Comparison of ENCODE assay signal across 21 cellular contexts in the genomic region with DNA sequence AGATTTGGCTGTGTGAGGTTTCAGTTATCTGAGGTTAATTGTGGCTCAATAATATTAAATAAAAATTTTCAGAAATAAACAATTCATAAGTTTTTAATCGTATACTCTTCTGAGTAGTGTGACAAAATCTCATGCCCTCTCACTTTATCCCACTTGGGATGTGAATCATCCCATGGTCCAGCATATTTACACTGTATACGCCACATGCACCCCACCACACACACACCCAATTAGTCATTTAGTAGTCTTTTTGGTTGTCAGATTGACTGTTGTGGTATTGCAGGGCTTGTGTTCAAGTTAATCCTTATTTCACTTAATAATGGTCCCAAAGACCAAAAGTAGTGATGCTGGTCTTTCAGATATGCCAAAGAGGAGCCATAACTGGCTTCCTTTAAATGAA.
DNase-seq lines count a peak whose midpoint lies in the region; ATAC-seq and TF ChIP-seq lines count a peak whose summit lies in the region.
"Had no signal": no experiment of that assay in that cellular context is flagged by ENCODE, and none has a peak within 500 bp of the region (broad histone marks: within the 10 kb centered on the region; RNA-seq: fewer than 3 reads in every experiment).

No MANE protein-coding gene starts in this region.

- H3K9me3 Mint-ChIP-seq in stimulated activated naive B cell treated with anti-CD40 and anti-IgM and Interleukin-4, amounts not matched to agents 10 μg/mL and 1 μg/mL and 100 μg/mL, for 72 hours = peaks cover 0 to 4% of the 10 kb centered on the region in 2 donors

- H3K27ac ChIP-seq in upper lobe of left lung = no peak overlapping the region

- no peak overlapping the region for H3K4me3 ChIP-seq in epithelial cell of esophagus (ENCODE audit: low read length)
- H3K4me3 ChIP-seq in upper lobe of left lung = no peak overlapping the region
- H3K4me3 ChIP-seq: GM12878, HAP-1 had no signal

- no peaks in the 10 kb centered on the region for H3K27me3 ChIP-seq in upper lobe of left lung

- TF ChIP-seq POLR2A in upper lobe of left lung (IDR thresholded peaks at IDR 0.05) = no peak

- H3K27me3 Mint-ChIP-seq in stimulated activated naive B cell treated with anti-CD40 and anti-IgM and Interleukin-4, amounts not matched to agents 10 μg/mL and 1 μg/mL and 100 μg/mL, for 72 hours = no peaks in the 10 kb centered on the region
- H3K27me3 Mint-ChIP-seq: CD4-positive, alpha-beta T cell; IgD-negative memory B cell had no signal

- no peaks in the 10 kb centered on the region for H3K4me1 Mint-ChIP-seq in stimulated activated naive B cell treated with anti-CD40 and anti-IgM and Interleukin-4, amounts not matched to agents 10 μg/mL and 1 μg/mL and 100 μg/mL, for 72 hours

- H3K4me3 Mint-ChIP-seq in stimulated activated naive B cell treated with anti-CD40 and anti-IgM and Interleukin-4, amounts not matched to agents 10 μg/mL and 1 μg/mL and 100 μg/mL, for 72 hours = no peak overlapping the region
- H3K4me3 Mint-ChIP-seq: CD4-positive, alpha-beta T cell; IgD-negative memory B cell had no signal

- 83% methylated on average over 2 of the region's 2 CpGs for WGBS in upper lobe of left lung, 2 donors

- H3K27ac Mint-ChIP-seq in stimulated activated naive B cell treated with anti-CD40 and anti-IgM and Interleukin-4, amounts not matched to agents 10 μg/mL and 1 μg/mL and 100 μg/mL, for 72 hours = no peak overlapping the region
- H3K27ac Mint-ChIP-seq: CD4-positive, alpha-beta T cell; IgD-negative memory B cell had no signal

- H3K9me3 ChIP-seq in upper lobe of left lung = no peaks in the 10 kb centered on the region
- H3K9me3 ChIP-seq: HAP-1 had no signal

- no peaks in the 10 kb centered on the region for H3K36me3 ChIP-seq in upper lobe of left lung
- H3K36me3 ChIP-seq: HAP-1 had no signal

- H3K36me3 Mint-ChIP-seq in stimulated activated naive B cell treated with anti-CD40 and anti-IgM and Interleukin-4, amounts not matched to agents 10 μg/mL and 1 μg/mL and 100 μg/mL, for 72 hours = no peaks in the 10 kb centered on the region

- ATAC-seq in upper lobe of left lung (ENCODE audit: low FRiP score in 2 of 2) = no peak
- ATAC-seq in HG03460 (IDR thresholded peaks at IDR 0.05; ENCODE audit: unreplicated experiment) = no peak
- ATAC-seq in stimulated activated naive B cell treated with anti-CD40 and anti-IgM and Interleukin-4, amounts not matched to agents 10 μg/mL and 1 μg/mL and 100 μg/mL, for 72 hours (replicated peaks) = no peak
- ATAC-seq: GM12878, Right ventricle myocardium inferior had no signal

- no peaks in the 10 kb centered on the region for H3K4me1 ChIP-seq in upper lobe of left lung

- DNase-seq in HCEC 1CT (peak; percentile 71), amniotic epithelial cell (ENCODE audit: low read depth) (peak; percentile 15), epithelial cell of esophagus (ENCODE audit: low read depth) (peak; percentile 59), iris pigment epithelial cell (ENCODE audit: low read depth) (peak; percentile 41), upper lobe of left lung (no peak), NCI-H128 (lab: John Stamatoyannopoulos, UW; ENCODE audit: unreplicated experiment) (no peak)
- DNase-seq in stimulated activated naive B cell treated with anti-CD40 and anti-IgM and Interleukin-4, amounts not matched to agents 10 μg/mL and 1 μg/mL and 100 μg/mL, for 72 hours = no peak
- DNase-seq: CD4-positive, alpha-beta T cell; COR-L47; DMS79; NCI-H1436; NCI-H187 treated with DMSO at 0.1 percent for 48 hours; NCI-H2107; NCI-H446 treated with DMSO at 0.1 percent for 48 hours; NCI-H526 treated with DMSO at 0.1 percent for 48 hours; OCI-M1 had no signal

- TF ChIP-seq CTCF in epithelial cell of esophagus (IDR thresholded peaks at IDR 0.05; ENCODE audit: insufficient read depth, low read depth, low read length, missing control alignments) (no peak), upper lobe of left lung (IDR thresholded peaks at IDR 0.05) (no peak)

- no peak for TF ChIP-seq EP300 in upper lobe of left lung (IDR thresholded peaks at IDR 0.05)

Comparison
In these comparisons a context has a peak if more than half of its experiments do, and no peak if none do; other contexts are left out.
1. DNase-seq: peak in HCEC 1CT (single experiment), amniotic epithelial cell (single experiment), epithelial cell of esophagus (single experiment) and iris pigment epithelial cell (single experiment); none in upper lobe of left lung (0 of 2), stimulated activated naive B cell treated with anti-CD40 and anti-IgM and Interleukin-4, amounts not matched to agents 10 μg/mL and 1 μg/mL and 100 μg/mL, for 72 hours (single experiment) and NCI-H128 (single experiment).